ENCODE assay signal across 8 cellular contexts in the genomic region with DNA sequence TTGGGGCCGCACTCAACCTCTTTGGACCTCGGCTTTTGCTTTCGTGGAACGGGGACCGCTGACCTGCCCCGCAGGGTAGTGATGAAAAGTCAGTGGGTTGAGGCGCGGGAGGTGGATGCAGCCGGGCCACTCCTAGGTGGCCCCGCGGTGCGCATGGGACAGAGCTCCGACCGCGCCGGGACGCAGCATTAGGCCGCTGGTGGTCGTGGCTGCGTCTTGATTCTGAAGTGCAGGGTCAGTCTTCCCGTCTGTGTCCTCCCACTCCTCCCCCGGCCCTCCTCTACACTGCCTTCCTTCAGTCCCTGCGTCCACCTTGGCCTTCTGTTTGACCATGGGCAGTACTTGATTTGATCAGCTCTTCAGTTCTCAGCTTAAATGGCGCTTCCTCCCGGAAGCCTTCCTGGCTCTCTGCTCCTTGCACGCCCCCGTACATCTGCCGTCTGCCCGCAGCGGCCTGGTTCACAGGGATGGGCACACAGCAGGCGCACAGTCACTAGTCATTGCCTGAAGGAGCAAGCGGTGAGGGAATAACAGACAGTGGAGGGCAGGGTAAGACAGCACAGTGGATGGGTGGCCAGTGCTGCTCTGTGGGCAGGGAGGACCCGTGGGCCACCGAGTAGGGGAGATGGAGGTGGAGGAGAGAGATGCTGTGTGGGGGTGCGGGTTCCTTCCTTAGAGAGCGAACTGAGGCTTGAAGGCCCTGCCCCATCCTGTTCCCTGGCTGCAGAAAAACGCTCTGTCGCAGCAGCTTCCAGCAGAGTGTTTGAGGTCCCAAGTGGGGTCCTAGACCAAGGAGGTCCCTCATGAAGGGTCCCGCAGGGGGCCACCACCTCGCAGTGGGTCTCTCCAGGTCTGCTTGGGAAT. TPM values are rescaled to one million over a fixed set of nuclear protein-coding genes. Genes with fewer than 3 reads are reported as not detected.
DNase-seq lines count a peak whose midpoint lies in the region; ATAC-seq and TF ChIP-seq lines count a peak whose summit lies in the region.

No MANE protein-coding gene starts in this region.

- DNase-seq in COLO668 (lab: John Stamatoyannopoulos, UW; ENCODE audit: unreplicated experiment), result peak; percentile 64
- DNase-seq in Jurkat, Clone E6-1 (ENCODE audit: low read depth, low spot score), result no peak
- DNase-seq in activated T-cell treated with anti-CD3 and anti-CD28 coated beads for 4 hours, result peak; percentile 7
- peak in 1 of 2 donors; percentile 22 for DNase-seq in foreskin keratinocyte
- no peak for DNase-seq in ovary
- no peak for DNase-seq in glomerular visceral epithelial cell (ENCODE audit: extremely low spot score)
- no peak for DNase-seq in medulla oblongata (ENCODE audit: extremely low spot score)
- DNase-seq in NCI-H1092 treated with DMSO at 0.1 percent for 48 hours (lab: John Stamatoyannopoulos, UW), result no peak

- intact Hi-C loops in ovary (cut with DNase I), result no loop called here

- TF ChIP-seq POLR2A in ovary (IDR thresholded peaks at IDR 0.05), result no peak

- peak; percentile 34 for ATAC-seq in foreskin keratinocyte

- TF ChIP-seq EP300 in ovary (IDR thresholded peaks at IDR 0.05), result no peak

- no peak for TF ChIP-seq CTCF in foreskin keratinocyte (conservative IDR thresholded peaks at IDR 0.05)
- no peak for TF ChIP-seq CTCF in ovary (IDR thresholded peaks at IDR 0.05)

- H3K27ac ChIP-seq in foreskin keratinocyte (peak overlapping the region; percentile 39), ovary (no peak overlapping the region)

- peak overlapping the region; percentile 46 for H3K4me3 ChIP-seq in Jurkat, Clone E6-1 (ENCODE audit: low read length)
- peak overlapping the region; percentile 48 for H3K4me3 ChIP-seq in ovary

- 16 to 21% (median 17%) methylated on average over 35 to 40 of the region's 40 CpGs for WGBS in ovary, 3 donors

- H3K9me3 ChIP-seq in ovary, result no peaks in the 10 kb centered on the region

- H3K4me1 ChIP-seq in foreskin keratinocyte (no peaks in the 10 kb centered on the region), ovary (ENCODE audit: insufficient read depth) (no peaks in the 10 kb centered on the region)

- no peaks in the 10 kb centered on the region for H3K36me3 ChIP-seq in ovary

- H3K27me3 ChIP-seq in foreskin keratinocyte (peaks cover 5% of the 10 kb centered on the region), ovary (no peaks in the 10 kb centered on the region)

RNA-seq across cellular contexts. Expression of gene THEMIS2, which starts 0.7 kb away (rescaled TPM):
- not detected for polyA plus RNA-seq in Jurkat, Clone E6-1 (2012; ENCODE audit: insufficient read depth, insufficient read length)
- 2.1 and 2.3 TPM in 2 replicates for total RNA-seq in foreskin keratinocyte
- polyA plus RNA-seq in foreskin keratinocyte, result 1.5 and 1.9 TPM in 2 replicates
- 10 to 100 TPM in 2 of 7 donors, 1 to 10 TPM in 5; 2.7 to 14.0 (median 7.8) TPM for total RNA-seq in ovary
- 10 to 100 TPM in 1 of 2 donors, 1 to 10 TPM in 1; 3.9 to 16.9 TPM for polyA plus RNA-seq in ovary

RNA-seq across cellular contexts. Expression of gene RPA2, which starts 41.3 kb away (rescaled TPM):
- 156 TPM for polyA plus RNA-seq in Jurkat, Clone E6-1 (2012; ENCODE audit: insufficient read depth, insufficient read length)
- 29.4 and 38.8 TPM in 2 replicates for total RNA-seq in foreskin keratinocyte
- 30.5 and 41.4 TPM in 2 replicates for polyA plus RNA-seq in foreskin keratinocyte
- 10 to 100 TPM; 24.8 to 54.6 (median 36.6) TPM for total RNA-seq in ovary
- polyA plus RNA-seq in ovary, result 10 to 100 TPM; 44.3 to 93.1 TPM

RNA-seq across cellular contexts. Expression of gene PPP1R8, which starts 42.5 kb away (rescaled TPM):
- 70.5 TPM for polyA plus RNA-seq in Jurkat, Clone E6-1 (2012; ENCODE audit: insufficient read depth, insufficient read length)
- total RNA-seq in foreskin keratinocyte, result 39.8 and 49.2 TPM in 2 replicates
- 26.0 and 32.5 TPM in 2 replicates for polyA plus RNA-seq in foreskin keratinocyte
- 10 to 100 TPM; 24.9 to 49.0 (median 37.9) TPM for total RNA-seq in ovary
- 10 to 100 TPM; 33.8 to 37.4 TPM for polyA plus RNA-seq in ovary

Comparison
In these comparisons a context has a peak if more than half of its experiments do, and no peak if none do; other contexts are left out.
1. DNase-seq: peak in COLO668 (single experiment) and activated T-cell treated with anti-CD3 and anti-CD28 coated beads for 4 hours (single experiment); none in Jurkat, Clone E6-1 (single experiment), ovary (0 of 5), glomerular visceral epithelial cell (single experiment), medulla oblongata (single experiment) and NCI-H1092 treated with DMSO at 0.1 percent for 48 hours (single experiment).